10 cellular contexts compared by ENCODE assay signal in the genomic region with DNA sequence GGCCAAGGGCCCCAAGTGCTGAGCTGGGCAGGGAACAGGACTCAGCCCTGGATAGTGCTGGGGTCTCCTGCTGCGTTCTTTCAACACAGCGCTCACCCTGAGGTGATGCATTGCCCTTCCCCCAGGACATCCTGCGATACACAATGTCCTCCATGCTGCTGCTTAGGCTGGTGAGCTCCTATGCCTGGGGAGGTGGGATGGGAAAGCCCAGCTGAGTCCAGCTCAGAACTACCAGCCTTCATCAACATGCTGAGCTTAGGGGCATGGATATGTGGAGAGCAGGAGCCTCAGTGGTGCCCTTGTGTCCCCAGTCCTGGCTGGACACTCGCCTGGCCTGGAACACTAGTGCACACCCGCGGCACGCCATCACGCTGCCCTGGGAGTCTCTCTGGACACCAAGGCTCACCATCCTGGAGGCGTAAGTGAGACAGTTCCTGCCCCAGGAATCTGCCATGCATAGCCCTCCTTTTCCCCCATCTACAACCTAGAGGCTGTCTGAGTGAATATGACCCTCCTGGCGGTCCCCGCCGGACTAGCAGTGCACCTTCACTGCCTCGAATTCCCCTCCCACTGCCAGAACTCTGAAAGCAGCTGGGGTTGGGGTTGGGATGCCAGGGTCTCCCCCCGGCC. TPM values are rescaled to one million over a fixed set of nuclear protein-coding genes. Genes with fewer than 3 reads are reported as not detected.
DNase-seq lines count a peak whose midpoint lies in the region; ATAC-seq and TF ChIP-seq lines count a peak whose summit lies in the region.
"Had no signal": no experiment of that assay in that cellular context is flagged by ENCODE, and none has a peak within 500 bp of the region (broad histone marks: within the 10 kb centered on the region; RNA-seq: fewer than 3 reads in every experiment).

No MANE protein-coding gene starts in this region.

- peak; percentile 58 for DNase-seq in DMS53 (lab: John Stamatoyannopoulos, UW)
- DNase-seq in DMS53 treated with DMSO at 0.1 percent for 48 hours (lab: John Stamatoyannopoulos, UW; ENCODE audit: unreplicated experiment): no peak
- no peak for DNase-seq in left colon
- no peak for DNase-seq in T1000 (lab: John Stamatoyannopoulos, UW)
- DNase-seq: 8988T, occipital lobe had no signal

- peaks cover 11% of the 10 kb centered on the region; the same call in 1 of the 2 replicates for H3K36me3 ChIP-seq in ES-I3 (ENCODE audit: insufficient read depth, low read length)

- H3K4me1 ChIP-seq in ES-I3 (ENCODE audit: insufficient read depth, low read length): peaks cover 16% of the 10 kb centered on the region; the same call in 1 of the 2 replicates

- H3K9ac ChIP-seq in ES-I3 (ENCODE audit: low read depth, low read length): 0 out of 2 replicates have a peak overlapping the region, but pooled peaks have one; percentile 4

- intact Hi-C loops in left colon (cut with DNase I, micrococcal nuclease): no loop called here

- H3K9me3 ChIP-seq in ES-I3 (ENCODE audit: control insufficient read depth, insufficient read depth, low read length): no peaks in the 10 kb centered on the region

- ATAC-seq in SK-N-SH treated with all-trans-retinoic acid at 6 μM for 48 hours (peak; percentile 55), left colon (peak; percentile 6), GM19023 (IDR thresholded peaks at IDR 0.05; ENCODE audit: unreplicated experiment) (no peak), GM19397 (IDR thresholded peaks at IDR 0.05; ENCODE audit: unreplicated experiment) (no peak)

TF ChIP-seq in SK-N-SH treated with all-trans-retinoic acid at 6 μM for 48 hours, 23 proteins besides CTCF, POLR2A, EP300 and RAD21:
- TF ChIP-seq TCF4 (CRISPR knock-in tag; IDR thresholded peaks at IDR 0.05; ENCODE audit: borderline replicate concordance) (no peak), ZNF565 (CRISPR knock-in tag; conservative IDR thresholded peaks at IDR 0.05; ENCODE audit: low read depth) (no peak), ARNTL (CRISPR knock-in tag; IDR thresholded peaks at IDR 0.05; ENCODE audit: borderline replicate concordance, low read depth) (no peak), ESRRG (CRISPR knock-in tag; IDR thresholded peaks at IDR 0.05) (no peak), ZFP30 (CRISPR knock-in tag; IDR thresholded peaks at IDR 0.05) (no peak)
- TF ChIP-seq, protein P1, sequence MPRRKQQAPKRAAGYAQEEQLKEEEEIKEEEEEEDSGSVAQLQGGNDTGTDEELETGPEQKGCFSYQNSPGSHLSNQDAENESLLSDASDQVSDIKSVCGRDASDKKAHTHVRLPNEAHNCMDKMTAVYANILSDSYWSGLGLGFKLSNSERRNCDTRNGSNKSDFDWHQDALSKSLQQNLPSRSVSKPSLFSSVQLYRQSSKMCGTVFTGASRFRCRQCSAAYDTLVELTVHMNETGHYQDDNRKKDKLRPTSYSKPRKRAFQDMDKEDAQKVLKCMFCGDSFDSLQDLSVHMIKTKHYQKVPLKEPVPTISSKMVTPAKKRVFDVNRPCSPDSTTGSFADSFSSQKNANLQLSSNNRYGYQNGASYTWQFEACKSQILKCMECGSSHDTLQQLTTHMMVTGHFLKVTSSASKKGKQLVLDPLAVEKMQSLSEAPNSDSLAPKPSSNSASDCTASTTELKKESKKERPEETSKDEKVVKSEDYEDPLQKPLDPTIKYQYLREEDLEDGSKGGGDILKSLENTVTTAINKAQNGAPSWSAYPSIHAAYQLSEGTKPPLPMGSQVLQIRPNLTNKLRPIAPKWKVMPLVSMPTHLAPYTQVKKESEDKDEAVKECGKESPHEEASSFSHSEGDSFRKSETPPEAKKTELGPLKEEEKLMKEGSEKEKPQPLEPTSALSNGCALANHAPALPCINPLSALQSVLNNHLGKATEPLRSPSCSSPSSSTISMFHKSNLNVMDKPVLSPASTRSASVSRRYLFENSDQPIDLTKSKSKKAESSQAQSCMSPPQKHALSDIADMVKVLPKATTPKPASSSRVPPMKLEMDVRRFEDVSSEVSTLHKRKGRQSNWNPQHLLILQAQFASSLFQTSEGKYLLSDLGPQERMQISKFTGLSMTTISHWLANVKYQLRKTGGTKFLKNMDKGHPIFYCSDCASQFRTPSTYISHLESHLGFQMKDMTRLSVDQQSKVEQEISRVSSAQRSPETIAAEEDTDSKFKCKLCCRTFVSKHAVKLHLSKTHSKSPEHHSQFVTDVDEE (CRISPR knock-in tag; IDR thresholded peaks at IDR 0.05): peak; percentile 27; the same call in 1 of the 2 replicates
- TF ChIP-seq, protein P2, sequence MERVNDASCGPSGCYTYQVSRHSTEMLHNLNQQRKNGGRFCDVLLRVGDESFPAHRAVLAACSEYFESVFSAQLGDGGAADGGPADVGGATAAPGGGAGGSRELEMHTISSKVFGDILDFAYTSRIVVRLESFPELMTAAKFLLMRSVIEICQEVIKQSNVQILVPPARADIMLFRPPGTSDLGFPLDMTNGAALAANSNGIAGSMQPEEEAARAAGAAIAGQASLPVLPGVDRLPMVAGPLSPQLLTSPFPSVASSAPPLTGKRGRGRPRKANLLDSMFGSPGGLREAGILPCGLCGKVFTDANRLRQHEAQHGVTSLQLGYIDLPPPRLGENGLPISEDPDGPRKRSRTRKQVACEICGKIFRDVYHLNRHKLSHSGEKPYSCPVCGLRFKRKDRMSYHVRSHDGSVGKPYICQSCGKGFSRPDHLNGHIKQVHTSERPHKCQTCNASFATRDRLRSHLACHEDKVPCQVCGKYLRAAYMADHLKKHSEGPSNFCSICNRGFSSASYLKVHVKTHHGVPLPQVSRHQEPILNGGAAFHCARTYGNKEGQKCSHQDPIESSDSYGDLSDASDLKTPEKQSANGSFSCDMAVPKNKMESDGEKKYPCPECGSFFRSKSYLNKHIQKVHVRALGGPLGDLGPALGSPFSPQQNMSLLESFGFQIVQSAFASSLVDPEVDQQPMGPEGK (CRISPR knock-in tag; IDR thresholded peaks at IDR 0.05; ENCODE audit: borderline replicate concordance): no peak

RNA-seq across cellular contexts. Expression of a gene that starts 0.7 kb away (rescaled TPM):
- total RNA-seq in left colon: under 1 TPM in 1 of 2 donors, not detected in 1; 0.22 TPM
- total RNA-seq: occipital lobe had no signal

RNA-seq across cellular contexts. Expression of a gene that starts 5.1 kb away (rescaled TPM):
- not detected for total RNA-seq in left colon
- total RNA-seq: occipital lobe had no signal

RNA-seq across cellular contexts. Expression of a gene that starts 7.4 kb away (rescaled TPM):
- 10 to 100 TPM; 49.9 to 56.5 TPM for total RNA-seq in left colon

RNA-seq across cellular contexts. Expression of a gene that starts 23.9 kb away (rescaled TPM):
- 100 to 1,000 TPM; 100 to 102 TPM for total RNA-seq in left colon

RNA-seq across cellular contexts. Expression of a gene that starts 52.6 kb away (rescaled TPM):
- total RNA-seq in left colon: 10 to 100 TPM; 18.9 to 28.5 TPM
- total RNA-seq: occipital lobe had no signal

Comparison
In these comparisons a context has a peak if more than half of its experiments do, and no peak if none do; other contexts are left out.
1. ATAC-seq: peak in SK-N-SH treated with all-trans-retinoic acid at 6 μM for 48 hours (single experiment) and left colon (single experiment); none in GM19023 (single experiment) and GM19397 (single experiment).